16 cellular contexts compared by ENCODE assay signal in genomic region chr13:91368101-91368500, GRCh38. TPM values are rescaled to one million over a fixed set of nuclear protein-coding genes. Genes with fewer than 3 reads are reported as not detected.
"Had no signal": no experiment of that assay in that cellular context is flagged by ENCODE, and none has a peak within 500 bp of the region (broad histone marks: within the 10 kb centered on the region; RNA-seq: fewer than 3 reads in every experiment).

No MANE protein-coding gene starts in this region.

- DNase-seq: activated CD4-positive, alpha-beta T cell treated with anti-CD3 and anti-CD28 coated beads for 4 hours; activated naive CD4-positive, alpha-beta T cell treated with anti-CD3 and anti-CD28 coated beads, Interleukin-2, amount 10 ng/mL, durations not matched to agents 7 days and 5 days; anterior cingulate cortex; cerebellar nuclear complex; dermis blood vessel endothelial cell; erythroblast; left ventricle myocardium superior; mesenchymal stem cell; nucleus accumbens; right cardiac atrium; small intestine; T1000; transverse colon had no signal

- H3K27me3 ChIP-seq: transverse colon had no signal

- H3K36me3 Mint-ChIP-seq: natural killer cell treated with Interleukin-12 subunit alpha and Interleukin-12 subunit beta and Interleukin-15 and Interleukin-18, amount 100 ng/mL, for 72 hours had no signal

- H3K4me3 ChIP-seq: transverse colon had no signal

- ATAC-seq: left ventricle myocardium superior, right cardiac atrium had no signal

- H3K4me3 Mint-ChIP-seq: activated naive CD4-positive, alpha-beta T cell treated with anti-CD3 and anti-CD28 coated beads, Interleukin-2, amount 10 ng/mL, durations not matched to agents 7 days and 5 days; natural killer cell treated with Interleukin-12 subunit alpha and Interleukin-12 subunit beta and Interleukin-15 and Interleukin-18, amount 100 ng/mL, for 72 hours had no signal

- H3K27me3 Mint-ChIP-seq: progenitor cell of endocrine pancreas had no signal

- H3K36me3 ChIP-seq: transverse colon had no signal

- H3K9me3 ChIP-seq: transverse colon had no signal

- H3K4me1 Mint-ChIP-seq: activated naive CD4-positive, alpha-beta T cell treated with anti-CD3 and anti-CD28 coated beads, Interleukin-2, amount 10 ng/mL, durations not matched to agents 7 days and 5 days had no signal

- H3K9me3 Mint-ChIP-seq: activated naive CD4-positive, alpha-beta T cell treated with anti-CD3 and anti-CD28 coated beads, Interleukin-2, amount 10 ng/mL, durations not matched to agents 7 days and 5 days; activated T-helper 1 cell treated with anti-CD3 and anti-CD28 coated beads, Interleukin-12 subunit alpha, Interleukin-12 subunit beta, Interleukin-2, Interleukin-4 antibody, amounts not matched to agents 30 ng/mL and 10 ng/mL and 1 ng/mL, durations not matched to agents 14 hours and 24 hours and 36 hours; natural killer cell treated with Interleukin-12 subunit alpha and Interleukin-12 subunit beta and Interleukin-15 and Interleukin-18, amount 100 ng/mL, for 72 hours had no signal

- H3K27ac Mint-ChIP-seq: activated naive CD4-positive, alpha-beta T cell treated with anti-CD3 and anti-CD28 coated beads, Interleukin-2, amount 10 ng/mL, durations not matched to agents 7 days and 5 days; progenitor cell of endocrine pancreas had no signal

RNA-seq across cellular contexts. Expression of gene GPC5, which starts 30.3 kb away (rescaled TPM):
- total RNA-seq: activated T-helper 1 cell treated with anti-CD3 and anti-CD28 coated beads, Interleukin-12 subunit alpha, Interleukin-12 subunit beta, Interleukin-2, Interleukin-4 antibody, amounts not matched to agents 30 ng/mL and 10 ng/mL and 1 ng/mL, durations not matched to agents 14 hours and 24 hours and 36 hours had no signal
